In the genomic region with DNA sequence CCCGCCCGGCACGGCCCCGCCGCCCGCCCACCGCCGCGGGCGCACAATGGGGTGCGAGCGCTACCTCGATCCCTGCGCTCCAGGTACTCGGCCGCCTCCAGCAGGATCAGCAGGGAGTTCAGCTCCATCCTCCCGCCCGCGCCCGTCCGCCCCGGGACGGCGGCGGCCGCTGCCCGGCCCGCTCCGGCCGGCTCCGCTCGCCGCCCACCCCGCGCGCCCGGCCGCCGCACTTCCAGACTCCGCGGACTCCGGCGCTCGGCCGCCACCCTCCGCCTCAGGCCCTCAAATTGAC, we compare ENCODE assay signal across 8 cellular contexts. TPM values are rescaled to one million over a fixed set of nuclear protein-coding genes. Genes with fewer than 3 reads are reported as not detected.
DNase-seq lines count a peak whose midpoint lies in the region; ATAC-seq and TF ChIP-seq lines count a peak whose summit lies in the region.

A gene with protein sequence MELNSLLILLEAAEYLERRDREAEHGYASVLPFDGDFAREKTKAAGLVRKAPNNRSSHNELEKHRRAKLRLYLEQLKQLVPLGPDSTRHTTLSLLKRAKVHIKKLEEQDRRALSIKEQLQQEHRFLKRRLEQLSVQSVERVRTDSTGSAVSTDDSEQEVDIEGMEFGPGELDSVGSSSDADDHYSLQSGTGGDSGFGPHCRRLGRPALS (minus strand): TSS at position 257 of the 292 bp plus-strand sequence. CDS start 129 bp downstream, at position 128.

- peak within 1 kb of the TSS; percentile 96 for H3K4me3 ChIP-seq in AG09309 (ENCODE audit: control insufficient read depth, low read depth, low read length)

- POLR2A ChIA-PET in activated CD8-positive, alpha-beta T cell treated with anti-CD3 and anti-CD28 coated beads, Interleukin-2, amount 10 ng/mL, durations not matched to agents 7 days and 5 days (lab: Charles Lee), result interaction anchor here (0.9 to 1.5 kb wide), 7 partner anchors 10 to 207 kb away, joined by 4 to 27 read pairs (median 6); a partner anchor contains a TSS

- H3K36me3 Mint-ChIP-seq in HFFc6 (ENCODE audit: low read depth), result no peaks in the 10 kb centered on the region
- H3K36me3 Mint-ChIP-seq in activated CD8-positive, alpha-beta T cell treated with anti-CD3 and anti-CD28 coated beads, Interleukin-2, amount 10 ng/mL, durations not matched to agents 7 days and 5 days (ENCODE audit: low read depth), result no peaks in the 10 kb centered on the region

- CTCF ChIA-PET in activated CD8-positive, alpha-beta T cell treated with anti-CD3 and anti-CD28 coated beads, Interleukin-2, amount 10 ng/mL, durations not matched to agents 7 days and 5 days (lab: Charles Lee), result interaction anchor here (0.9 to 1.7 kb wide), 7 partner anchors 18 to 151 kb away, joined by 3 to 7 read pairs (median 4); a partner anchor contains a TSS

- no peak for ATAC-seq in activated CD8-positive, alpha-beta T cell treated with anti-CD3 and anti-CD28 coated beads, Interleukin-2, amount 10 ng/mL, durations not matched to agents 7 days and 5 days
- ATAC-seq in left cardiac atrium, result no peak
- ATAC-seq in sciatic nerve, result no peak
- no peak for ATAC-seq in HG02870 (IDR thresholded peaks at IDR 0.05; ENCODE audit: unreplicated experiment)

- TF ChIP-seq CTCF in AG09309 (IDR thresholded peaks at IDR 0.05; ENCODE audit: control insufficient read depth, insufficient read depth, low read depth, low read length, missing control alignments) (no peak), HFFc6 (IDR thresholded peaks at IDR 0.05) (no peak)

- H3K9me3 Mint-ChIP-seq in HFFc6, result no peaks in the 10 kb centered on the region
- no peaks in the 10 kb centered on the region for H3K9me3 Mint-ChIP-seq in activated CD8-positive, alpha-beta T cell treated with anti-CD3 and anti-CD28 coated beads, Interleukin-2, amount 10 ng/mL, durations not matched to agents 7 days and 5 days (ENCODE audit: insufficient read depth)

- peak within 1 kb of the TSS; percentile 56 for H3K27ac Mint-ChIP-seq in HFFc6
- H3K27ac Mint-ChIP-seq in activated CD8-positive, alpha-beta T cell treated with anti-CD3 and anti-CD28 coated beads, Interleukin-2, amount 10 ng/mL, durations not matched to agents 7 days and 5 days, result peak within 1 kb of the TSS; percentile 83

- no peak for DNase-seq in AG09309 (ENCODE audit: low read depth)
- DNase-seq in HFFc6, result no peak
- DNase-seq in activated CD8-positive, alpha-beta T cell treated with anti-CD3 and anti-CD28 coated beads, Interleukin-2, amount 10 ng/mL, durations not matched to agents 7 days and 5 days, result no peak
- no peak for DNase-seq in left cardiac atrium
- no peak for DNase-seq in sciatic nerve (ENCODE audit: low spot score)
- DNase-seq in D341Med (ENCODE audit: low spot score), result no peak
- no peak for DNase-seq in stimulated activated naive CD4-positive, alpha-beta T cell treated with Interleukin-2 at 50 U/mL for 16 hours (lab: John Stamatoyannopoulos, UW)

- intact Hi-C loops in left cardiac atrium (cut with DNase I) (loop anchor here in 1 of 2 donors (10.0 kb wide), 1 partner anchor 153 kb away; a partner anchor contains a TSS), sciatic nerve (cut with DNase I) (loop anchor here (10.0 kb wide), 1 partner anchor 203 kb away; a partner anchor contains a TSS)

- peaks cover 12% of the 10 kb centered on the region for H3K4me1 Mint-ChIP-seq in HFFc6 (ENCODE audit: low read depth)
- no peaks in the 10 kb centered on the region for H3K4me1 Mint-ChIP-seq in activated CD8-positive, alpha-beta T cell treated with anti-CD3 and anti-CD28 coated beads, Interleukin-2, amount 10 ng/mL, durations not matched to agents 7 days and 5 days (ENCODE audit: low read depth)

- H3K4me3 Mint-ChIP-seq in HFFc6, result peak within 1 kb of the TSS; percentile 82
- H3K4me3 Mint-ChIP-seq in activated CD8-positive, alpha-beta T cell treated with anti-CD3 and anti-CD28 coated beads, Interleukin-2, amount 10 ng/mL, durations not matched to agents 7 days and 5 days, result peak within 1 kb of the TSS; percentile 70

- H3K27me3 Mint-ChIP-seq in HFFc6 (ENCODE audit: insufficient read depth), result no peaks in the 10 kb centered on the region; the same call in 1 of the 2 replicates
- no peaks in the 10 kb centered on the region for H3K27me3 Mint-ChIP-seq in activated CD8-positive, alpha-beta T cell treated with anti-CD3 and anti-CD28 coated beads, Interleukin-2, amount 10 ng/mL, durations not matched to agents 7 days and 5 days (ENCODE audit: low read depth)

RNA-seq across cellular contexts. Expression of the gene that starts here (rescaled TPM):
- total RNA-seq in HFFc6 (2021; fragmentation: NEBNext Ultra II Directional; extraction: Animal tissue kit (Norgen Biotek cat#: 25700)), result 10 to 100 TPM; 56.5 to 81.8 (median 60.3) TPM
- total RNA-seq in activated CD8-positive, alpha-beta T cell treated with anti-CD3 and anti-CD28 coated beads, Interleukin-2, amount 10 ng/mL, durations not matched to agents 7 days and 5 days, result 1 to 10 TPM; 5.9 to 6.9 TPM
- total RNA-seq in left cardiac atrium (10 to 100 TPM; 27.7 to 46.9 TPM), sciatic nerve (84.7 TPM)
